In genomic region chr19:7505682-7506384, GRCh38 we compare ENCODE assay signal across 8 cellular contexts. TPM values are rescaled to one million over a fixed set of nuclear protein-coding genes. Genes with fewer than 3 reads are reported as not detected.
A peak's percentile ranks its signal among the peaks of the same experiment; 100 is the strongest.
DNase-seq lines count a peak whose midpoint lies in the region; ATAC-seq and TF ChIP-seq lines count a peak whose summit lies in the region.

No MANE protein-coding gene starts in this region.

- no peaks in the 10 kb centered on the region for H3K9me3 Mint-ChIP-seq in activated naive CD4-positive, alpha-beta T cell treated with anti-CD3 and anti-CD28 coated beads, Interleukin-2, amount 50 U/mL, for 72 hours

- TF ChIP-seq CTCF in left lung (IDR thresholded peaks at IDR 0.05): no peak

- TF ChIP-seq POLR2A in GM18505 (IDR thresholded peaks at IDR 0.05; ENCODE audit: borderline replicate concordance, extremely low read depth, insufficient read depth, insufficient read length): no peak

- no peak overlapping the region for H3K27ac ChIP-seq in left lung

- H3K36me3 Mint-ChIP-seq in activated naive CD4-positive, alpha-beta T cell treated with anti-CD3 and anti-CD28 coated beads, Interleukin-2, amount 50 U/mL, for 72 hours: no peaks in the 10 kb centered on the region

- no peaks in the 10 kb centered on the region for H3K36me3 ChIP-seq in left lung

- peak; percentile 16 to 72 for ATAC-seq in activated naive CD4-positive, alpha-beta T cell treated with anti-CD3 and anti-CD28 coated beads, Interleukin-2, amount 50 U/mL, for 72 hours
- peak; percentile 66 for ATAC-seq in left lung
- ATAC-seq in GM18505 (IDR thresholded peaks at IDR 0.05; ENCODE audit: unreplicated experiment): no peak
- ATAC-seq in GM18502 (IDR thresholded peaks at IDR 0.05; ENCODE audit: poor library complexity, unreplicated experiment): no peak
- ATAC-seq in HG02588 (IDR thresholded peaks at IDR 0.05; ENCODE audit: unreplicated experiment): no peak
- ATAC-seq in HG03565 (IDR thresholded peaks at IDR 0.05; ENCODE audit: unreplicated experiment): no peak

- H3K27ac Mint-ChIP-seq in activated naive CD4-positive, alpha-beta T cell treated with anti-CD3 and anti-CD28 coated beads, Interleukin-2, amount 50 U/mL, for 72 hours: no peak overlapping the region

- H3K27me3 ChIP-seq in left lung: peaks cover 3 to 44% of the 10 kb centered on the region in 2 donors

- peak overlapping the region; percentile 22 for H3K4me3 ChIP-seq in Jurkat, Clone E6-1 (ENCODE audit: low read length)
- peak overlapping the region in 1 of 2 donors; percentile 30 for H3K4me3 ChIP-seq in left lung

- intact Hi-C loops in left lung (cut with DNase I): no loop called here

- H3K4me1 ChIP-seq in left lung: peaks cover 0 to 39% of the 10 kb centered on the region in 2 donors

- no peaks in the 10 kb centered on the region for H3K9me3 ChIP-seq in left lung

- DNase-seq in DMS153 treated with DMSO at 0.1 percent for 48 hours (lab: John Stamatoyannopoulos, UW; ENCODE audit: unreplicated experiment): peak; percentile 84
- DNase-seq in Jurkat, Clone E6-1 (ENCODE audit: low read depth, low spot score): no peak
- DNase-seq in activated naive CD4-positive, alpha-beta T cell treated with anti-CD3 and anti-CD28 coated beads, Interleukin-2, amount 50 U/mL, for 72 hours (ENCODE audit: low spot score in 2 of 2): peak in 1 of 2 donors; percentile 47
- peak; percentile 65 to 86 for DNase-seq in left lung

RNA-seq across cellular contexts. Expression of gene ZNF358, which starts 10.1 kb away (rescaled TPM):
- polyA plus RNA-seq in Jurkat, Clone E6-1 (2012; ENCODE audit: insufficient read depth, insufficient read length): not detected
- total RNA-seq in activated naive CD4-positive, alpha-beta T cell treated with anti-CD3 and anti-CD28 coated beads, Interleukin-2, amount 50 U/mL, for 72 hours: 10 to 100 TPM in 1 of 2 donors, under 1 TPM in 1; 0.59 to 11.1 TPM
- total RNA-seq in left lung: 10 to 100 TPM; 46.1 to 47.6 TPM

RNA-seq across cellular contexts. Expression of gene MCOLN1, which starts 16.6 kb away (rescaled TPM):
- 15.7 TPM for polyA plus RNA-seq in Jurkat, Clone E6-1 (2012; ENCODE audit: insufficient read depth, insufficient read length)
- 10 to 100 TPM; 10.3 to 11.0 TPM for total RNA-seq in activated naive CD4-positive, alpha-beta T cell treated with anti-CD3 and anti-CD28 coated beads, Interleukin-2, amount 50 U/mL, for 72 hours
- 10 to 100 TPM; 47.7 to 76.6 TPM for total RNA-seq in left lung

RNA-seq across cellular contexts. Expression of gene PEX11G, which starts 17.0 kb away (rescaled TPM):
- not detected for polyA plus RNA-seq in Jurkat, Clone E6-1 (2012; ENCODE audit: insufficient read depth, insufficient read length)
- under 1 TPM; 0.27 to 0.74 TPM for total RNA-seq in activated naive CD4-positive, alpha-beta T cell treated with anti-CD3 and anti-CD28 coated beads, Interleukin-2, amount 50 U/mL, for 72 hours
- 1 to 10 TPM; 3.6 to 4.6 TPM for total RNA-seq in left lung

RNA-seq across cellular contexts. Expression of gene PNPLA6, which starts 29.7 kb away (rescaled TPM):
- 86.2 TPM for polyA plus RNA-seq in Jurkat, Clone E6-1 (2012; ENCODE audit: insufficient read depth, insufficient read length)
- 100 to 1,000 TPM; 102 to 138 TPM for total RNA-seq in activated naive CD4-positive, alpha-beta T cell treated with anti-CD3 and anti-CD28 coated beads, Interleukin-2, amount 50 U/mL, for 72 hours
- total RNA-seq in left lung: 100 to 1,000 TPM; 134 to 255 TPM

Comparison
In these comparisons a context has a peak if more than half of its experiments do, and no peak if none do; other contexts are left out.
1. ATAC-seq: peak in activated naive CD4-positive, alpha-beta T cell treated with anti-CD3 and anti-CD28 coated beads, Interleukin-2, amount 50 U/mL, for 72 hours (2 of 2) and left lung (single experiment); none in GM18505 (single experiment), GM18502 (single experiment), HG02588 (single experiment) and HG03565 (single experiment).
2. RNA of gene MCOLN1, which starts 16.6 kb away (total RNA-seq): 47.7 to 76.6 TPM in left lung; 10.3 to 11.0 TPM in activated naive CD4-positive, alpha-beta T cell treated with anti-CD3 and anti-CD28 coated beads, Interleukin-2, amount 50 U/mL, for 72 hours; every median in the first group is over 4 times any median in the second.